8 cellular contexts compared by ENCODE assay signal in genomic region chr5:177336112-177336511, GRCh38. TPM values are rescaled to one million over a fixed set of nuclear protein-coding genes. Genes with fewer than 3 reads are reported as not detected.
DNase-seq lines count a peak whose midpoint lies in the region; ATAC-seq, FAIRE-seq and TF ChIP-seq lines count a peak whose summit lies in the region.

No MANE protein-coding gene starts in this region.

- H3K4me3 Mint-ChIP-seq in activated T-cell treated with anti-CD3 and anti-CD28 coated beads, Interleukin-2, amount 50 U/mL, for 4 hours: no peak overlapping the region

- H3K4me3 ChIP-seq in Jurkat, Clone E6-1 (ENCODE audit: low read length): no peak overlapping the region
- no peak overlapping the region for H3K4me3 ChIP-seq in mucosa of descending colon

- H3K36me3 ChIP-seq in mucosa of descending colon (ENCODE audit: low read depth): peaks cover 8% of the 10 kb centered on the region

- ATAC-seq in activated T-cell treated with anti-CD3 and anti-CD28 coated beads, Interleukin-2, amount 50 U/mL, for 4 hours: peak; percentile 41 to 74
- peak; percentile 69 for ATAC-seq in mucosa of descending colon
- no peak for ATAC-seq in GM19324 (IDR thresholded peaks at IDR 0.05; ENCODE audit: low FRiP score, unreplicated experiment)
- ATAC-seq in GM18520 (IDR thresholded peaks at IDR 0.05; ENCODE audit: unreplicated experiment): no peak
- no peak for ATAC-seq in HG03135 (IDR thresholded peaks at IDR 0.05; ENCODE audit: unreplicated experiment)

- H3K36me3 Mint-ChIP-seq in activated T-cell treated with anti-CD3 and anti-CD28 coated beads, Interleukin-2, amount 50 U/mL, for 4 hours (ENCODE audit: insufficient read depth): peaks cover 44% of the 10 kb centered on the region

- DNase-seq in D721Med (ENCODE audit: insufficient read length, low spot score): no peak
- peak; percentile 48 for DNase-seq in Jurkat, Clone E6-1 (ENCODE audit: low read depth, low spot score)
- no peak for DNase-seq in activated T-cell treated with anti-CD3 and anti-CD28 coated beads, Interleukin-2, amount 50 U/mL, for 4 hours
- peak in 1 of 3 donors; percentile 40 for DNase-seq in mucosa of descending colon
- DNase-seq in activated CD4-positive, CD25-positive, alpha-beta regulatory T cell (lab: John Stamatoyannopoulos, UW): no peak

- H3K27me3 Mint-ChIP-seq in activated T-cell treated with anti-CD3 and anti-CD28 coated beads, Interleukin-2, amount 50 U/mL, for 4 hours (ENCODE audit: low read depth): no peaks in the 10 kb centered on the region

- peaks cover 15% of the 10 kb centered on the region for H3K4me1 Mint-ChIP-seq in activated T-cell treated with anti-CD3 and anti-CD28 coated beads, Interleukin-2, amount 50 U/mL, for 4 hours (ENCODE audit: low read depth)

- intact Hi-C loops in mucosa of descending colon (cut with DNase I, micrococcal nuclease): no loop called here

- no peaks in the 10 kb centered on the region for H3K9me3 ChIP-seq in mucosa of descending colon

- FAIRE-seq in D721Med (lab: Jason Lieb, UNC): no peak

- TF ChIP-seq CTCF in D721Med (IDR thresholded peaks at IDR 0.05; ENCODE audit: insufficient read depth, missing control alignments) (peak; percentile 36), mucosa of descending colon (IDR thresholded peaks at IDR 0.05) (no peak)

- peaks cover 4% of the 10 kb centered on the region for H3K9me3 Mint-ChIP-seq in activated T-cell treated with anti-CD3 and anti-CD28 coated beads, Interleukin-2, amount 50 U/mL, for 4 hours

- no peaks in the 10 kb centered on the region for H3K4me1 ChIP-seq in mucosa of descending colon (ENCODE audit: low read depth)

RNA-seq across cellular contexts. Expression of gene LMAN2, which starts 15.4 kb away (rescaled TPM):
- 104 TPM for polyA plus RNA-seq in Jurkat, Clone E6-1 (2012; ENCODE audit: insufficient read depth, insufficient read length)
- 100 to 1,000 TPM; 120 to 129 (median 127) TPM for total RNA-seq in activated T-cell treated with anti-CD3 and anti-CD28 coated beads, Interleukin-2, amount 50 U/mL, for 4 hours
- 100 to 1,000 TPM in 2 of 3 donors, 10 to 100 TPM in 1; 91.9 to 150 (median 139) TPM for total RNA-seq in mucosa of descending colon

RNA-seq across cellular contexts. Expression of gene RGS14, which starts 21.6 kb away (rescaled TPM):
- polyA plus RNA-seq in Jurkat, Clone E6-1 (2012; ENCODE audit: insufficient read depth, insufficient read length): 47.1 TPM
- total RNA-seq in activated T-cell treated with anti-CD3 and anti-CD28 coated beads, Interleukin-2, amount 50 U/mL, for 4 hours: 10 to 100 TPM; 43.7 to 62.3 (median 46.2) TPM
- total RNA-seq in mucosa of descending colon: 10 to 100 TPM; 11.1 to 15.2 (median 11.7) TPM

RNA-seq across cellular contexts. Expression of gene MXD3, which starts 24.4 kb away (rescaled TPM):
- polyA plus RNA-seq in Jurkat, Clone E6-1 (2012; ENCODE audit: insufficient read depth, insufficient read length): 86.6 TPM
- 1 to 10 TPM; 3.7 to 5.1 (median 4.3) TPM for total RNA-seq in activated T-cell treated with anti-CD3 and anti-CD28 coated beads, Interleukin-2, amount 50 U/mL, for 4 hours
- 10 to 100 TPM; 10.3 to 19.4 (median 10.9) TPM for total RNA-seq in mucosa of descending colon

RNA-seq across cellular contexts. Expression of gene PRELID1, which starts 32.5 kb away (rescaled TPM):
- polyA plus RNA-seq in Jurkat, Clone E6-1 (2012; ENCODE audit: insufficient read depth, insufficient read length): 276 TPM
- total RNA-seq in activated T-cell treated with anti-CD3 and anti-CD28 coated beads, Interleukin-2, amount 50 U/mL, for 4 hours: 100 to 1,000 TPM; 293 to 372 (median 302) TPM
- 100 to 1,000 TPM; 149 to 277 (median 171) TPM for total RNA-seq in mucosa of descending colon

RNA-seq across cellular contexts. Expression of gene RAB24, which starts 32.6 kb away (rescaled TPM):
- 34.7 TPM for polyA plus RNA-seq in Jurkat, Clone E6-1 (2012; ENCODE audit: insufficient read depth, insufficient read length)
- total RNA-seq in activated T-cell treated with anti-CD3 and anti-CD28 coated beads, Interleukin-2, amount 50 U/mL, for 4 hours: 10 to 100 TPM; 26.3 to 29.8 (median 27.5) TPM
- 10 to 100 TPM; 23.4 to 33.1 (median 29.5) TPM for total RNA-seq in mucosa of descending colon

Comparison
In these comparisons a context has a peak if more than half of its experiments do, and no peak if none do; other contexts are left out.
1. ATAC-seq: peak in activated T-cell treated with anti-CD3 and anti-CD28 coated beads, Interleukin-2, amount 50 U/mL, for 4 hours (2 of 2) and mucosa of descending colon (single experiment); none in GM19324 (single experiment), GM18520 (single experiment) and HG03135 (single experiment).